13 cellular contexts compared by ENCODE assay signal in genomic region chr1:200774735-200775449, GRCh38. TPM values are rescaled to one million over a fixed set of nuclear protein-coding genes. Genes with fewer than 3 reads are reported as not detected.
DNase-seq lines count a peak whose midpoint lies in the region; ATAC-seq and TF ChIP-seq lines count a peak whose summit lies in the region.
"Had no signal": no experiment of that assay in that cellular context is flagged by ENCODE, and none has a peak within 500 bp of the region (broad histone marks: within the 10 kb centered on the region; RNA-seq: fewer than 3 reads in every experiment).

No MANE protein-coding gene starts in this region.

- no peak for DNase-seq in heart right ventricle
- no peak for DNase-seq in Right ventricle myocardium superior
- DNase-seq in adipocyte (ENCODE audit: low read depth): peak; percentile 37
- DNase-seq in fibroblast of villous mesenchyme (ENCODE audit: low read depth): peak; percentile 9
- no peak for DNase-seq in uterus
- DNase-seq in cortex of kidney (lab: John Stamatoyannopoulos, UW): no peak
- DNase-seq in HuH-7 (ENCODE audit: low spot score): no peak
- no peak for DNase-seq in NCI-H748 (lab: John Stamatoyannopoulos, UW; ENCODE audit: unreplicated experiment)
- DNase-seq: NCI-H1436, PC-3 had no signal

- H3K36me3 ChIP-seq in heart right ventricle (peaks cover 0 to 19% (median 0%) of the 10 kb centered on the region in 9 donors), adipocyte (ENCODE audit: control insufficient read depth, insufficient read depth, low read length, severe bottlenecking) (peaks cover 12% of the 10 kb centered on the region), uterus (no peaks in the 10 kb centered on the region)

- no peak for TF ChIP-seq POLR2A in uterus (IDR thresholded peaks at IDR 0.05)

- peak overlapping the region; percentile 47 for H3K9ac ChIP-seq in adipocyte (ENCODE audit: low read length)

- no peaks in the 10 kb centered on the region for H3K9me3 ChIP-seq in heart right ventricle
- no peaks in the 10 kb centered on the region for H3K9me3 ChIP-seq in adipocyte (ENCODE audit: control insufficient read depth, low read length)
- no peaks in the 10 kb centered on the region for H3K9me3 ChIP-seq in uterus
- H3K9me3 ChIP-seq: A549 had no signal

- H3K4me1 ChIP-seq in heart right ventricle: peaks cover 0 to 58% (median 45%) of the 10 kb centered on the region in 9 donors
- H3K4me1 ChIP-seq in adipocyte (ENCODE audit: control insufficient read depth, insufficient read depth, low read length): peaks cover 34% of the 10 kb centered on the region
- H3K4me1 ChIP-seq in uterus: peaks cover 5 to 13% of the 10 kb centered on the region in 2 donors

- peak in 2 of 8 donors; percentile 23 to 32 for ATAC-seq in heart right ventricle
- no peak for ATAC-seq in Right ventricle myocardium superior (ENCODE audit: poor library complexity)
- ATAC-seq: A549; activated CD4-positive, CD25-positive, alpha-beta regulatory T cell treated with anti-CD3 and anti-CD28 coated beads, Interleukin-2, amount 50 U/mL, for 24 hours; activated naive CD4-positive, alpha-beta T cell treated with anti-CD3 and anti-CD28 coated beads, Interleukin-2, amount 50 U/mL, for 72 hours; PC-3 had no signal

- WGBS in heart right ventricle, 2 donors: 73 to 77% methylated on average over 2 of the region's 2 CpGs

- no peaks in the 10 kb centered on the region for H3K27me3 ChIP-seq in heart right ventricle
- H3K27me3 ChIP-seq in adipocyte (replicated peaks; ENCODE audit: control insufficient read depth, insufficient read depth, low read length): no peaks in the 10 kb centered on the region
- no peaks in the 10 kb centered on the region for H3K27me3 ChIP-seq in uterus

- H3K27ac ChIP-seq in heart right ventricle (peak overlapping the region in 7 of 10 donors; percentile 5 to 67 (median 39)), uterus (peak overlapping the region; percentile 49 to 60)
- H3K27ac ChIP-seq: A549 had no signal

- H3K4me3 ChIP-seq in heart right ventricle: no peak overlapping the region
- no peak overlapping the region for H3K4me3 ChIP-seq in adipocyte (ENCODE audit: low read length)
- no peak overlapping the region for H3K4me3 ChIP-seq in fibroblast of villous mesenchyme (ENCODE audit: low read depth, low read length)
- H3K4me3 ChIP-seq in uterus: no peak overlapping the region
- H3K4me3 ChIP-seq: A549 had no signal

- TF ChIP-seq CTCF in heart right ventricle (IDR thresholded peaks at IDR 0.05): no peak
- no peak for TF ChIP-seq CTCF in fibroblast of villous mesenchyme (IDR thresholded peaks at IDR 0.05; ENCODE audit: insufficient read depth, low read depth, low read length)
- TF ChIP-seq CTCF in uterus (IDR thresholded peaks at IDR 0.05): no peak

- intact Hi-C loops in heart right ventricle (cut with DNase I) (loop anchor here in 2 of 10 donors (5.0 kb wide), 1 partner anchor 33 kb away; no protein-coding TSS in a partner anchor), Right ventricle myocardium superior (cut with DNase I) (no loop called here), uterus (cut with DNase I; ENCODE audit: low total_unique reads) (no loop called here)

RNA-seq across cellular contexts. Expression of gene CAMSAP2, which starts 36.2 kb away (rescaled TPM):
- total RNA-seq in heart right ventricle (10 to 100 TPM; 36.4 to 47.1 (median 38.1) TPM), Right ventricle myocardium superior (37.5 TPM), fibroblast of villous mesenchyme (44.8 and 55.7 TPM in 2 replicates), uterus (10 to 100 TPM; 31.0 to 64.8 (median 47.7) TPM)
- polyA plus RNA-seq in heart right ventricle: 10 to 100 TPM in 1 of 2 donors, 1 to 10 TPM in 1; 7.0 to 11.3 TPM

Comparison
In these comparisons a context has a peak if more than half of its experiments do, and no peak if none do; other contexts are left out.
1. DNase-seq: peak in adipocyte (single experiment) and fibroblast of villous mesenchyme (single experiment); none in heart right ventricle (0 of 2), Right ventricle myocardium superior (single experiment), uterus (0 of 2), cortex of kidney (single experiment), HuH-7 (single experiment) and NCI-H748 (single experiment).